ENCODE assay signal across 15 cellular contexts in genomic region chr16:472199-472504, GRCh38. TPM values are rescaled to one million over a fixed set of nuclear protein-coding genes. Genes with fewer than 3 reads are reported as not detected.
DNase-seq lines count a peak whose midpoint lies in the region; ATAC-seq, FAIRE-seq and TF ChIP-seq lines count a peak whose summit lies in the region.
"Had no signal": no experiment of that assay in that cellular context is flagged by ENCODE, and none has a peak within 500 bp of the region (broad histone marks: within the 10 kb centered on the region; RNA-seq: fewer than 3 reads in every experiment).

No MANE protein-coding gene starts in this region.

- peak overlapping the region in 4 of 5 experiments; percentile 59 to 98 (median 94) for H3K27ac Mint-ChIP-seq in brain

- H3K27me3 ChIP-seq in sigmoid colon = no peaks in the 10 kb centered on the region

- H3K27ac ChIP-seq in kidney (ENCODE audit: low read depth in 2 of 2, low read length in 2 of 2) (peak overlapping the region; percentile 23 to 76), sigmoid colon (peak overlapping the region in 3 of 4 donors; percentile 38 to 60 (median 50))
- H3K27ac ChIP-seq: C4-2B had no signal

- intact Hi-C loops in kidney (cut with DNase I) = no loop called here
- intact Hi-C loops in sigmoid colon (cut with DNase I) = loop anchor here (5.0 kb wide), 1 partner anchor 45 kb away; the partner anchor contains the start of gene RAB11FIP3

- WGBS in sigmoid colon, 2 donors = 96% methylated on average over 9 of the region's 9 CpGs

- H3K9ac ChIP-seq in kidney (ENCODE audit: low read length in 2 of 2) = peak overlapping the region in 1 of 2 donors; percentile 12

- no peak for TF ChIP-seq POLR2A in sigmoid colon (IDR thresholded peaks at IDR 0.05)

- no peak overlapping the region for H3K4me3 Mint-ChIP-seq in brain

- peaks cover 29% of the 10 kb centered on the region for H3K36me3 Mint-ChIP-seq in brain

- no peak for TF ChIP-seq EP300 in sigmoid colon (IDR thresholded peaks at IDR 0.05)

- no peaks in the 10 kb centered on the region for H3K9me3 Mint-ChIP-seq in brain

- DNase-seq in CD1c-positive myeloid dendritic cell (ENCODE audit: extremely low spot score) (peak; percentile 20), kidney (no peak), sigmoid colon (no peak), NOMO-1 (lab: John Stamatoyannopoulos, UW; ENCODE audit: unreplicated experiment in 2 of 2) (no peak), occipital lobe (lab: John Stamatoyannopoulos, UW) (no peak)
- DNase-seq: DMS153, NCI-H1436, NCI-H2029 treated with DMSO at 0.1 percent for 48 hours, NCI-H510A, NCI-H82, SHP77 treated with DMSO at 0.1 percent for 48 hours had no signal

- no peak for FAIRE-seq in kidney (lab: Jason Lieb, UNC)

- peaks cover 0 to 5% of the 10 kb centered on the region in 2 donors for H3K36me3 ChIP-seq in kidney (ENCODE audit: control insufficient read depth in 1 of 2, insufficient read depth in 2 of 2, low read length in 2 of 2)
- peaks cover 0 to 16% (median 0%) of the 10 kb centered on the region in 4 donors for H3K36me3 ChIP-seq in sigmoid colon

- TF ChIP-seq CTCF in brain (conservative IDR thresholded peaks at IDR 0.05) (no peak), kidney (IDR thresholded peaks at IDR 0.05; ENCODE audit: borderline replicate concordance, extremely low read depth, insufficient read depth) (no peak), sigmoid colon (IDR thresholded peaks at IDR 0.05) (no peak)

- no peaks in the 10 kb centered on the region for H3K27me3 Mint-ChIP-seq in brain

- ATAC-seq in GM19467 (IDR thresholded peaks at IDR 0.05; ENCODE audit: unreplicated experiment) = no peak
- no peak for ATAC-seq in GM21390 (IDR thresholded peaks at IDR 0.05; ENCODE audit: unreplicated experiment)

- H3K4me1 ChIP-seq in kidney (ENCODE audit: control insufficient read depth in 1 of 2, insufficient read depth in 1 of 2, low read depth in 1 of 2, low read length in 2 of 2) = peaks cover 19 to 21% of the 10 kb centered on the region in 2 donors
- H3K4me1 ChIP-seq in sigmoid colon = peaks cover 0 to 13% (median 12%) of the 10 kb centered on the region in 4 donors

- H3K4me3 ChIP-seq in kidney (ENCODE audit: low read length in 2 of 2) (no peak overlapping the region), sigmoid colon (no peak overlapping the region)

- H3K4me1 Mint-ChIP-seq in brain = peaks cover 64% of the 10 kb centered on the region

- no peaks in the 10 kb centered on the region for H3K9me3 ChIP-seq in kidney (ENCODE audit: control insufficient read depth in 1 of 2, low read length in 2 of 2)
- H3K9me3 ChIP-seq in sigmoid colon = no peaks in the 10 kb centered on the region

RNA-seq across cellular contexts. Expression of gene RAB11FIP3, which starts 46.7 kb away (rescaled TPM):
- polyA plus RNA-seq in brain (ENCODE audit: insufficient read depth, low read depth, low replicate concordance) (39.2 TPM), kidney (ENCODE audit: insufficient read depth, low read depth, low replicate concordance) (162 TPM), sigmoid colon (10 to 100 TPM; 10.6 to 24.1 (median 13.2) TPM)
- total RNA-seq in kidney (84.9 TPM), sigmoid colon (10 to 100 TPM; 20.0 to 44.9 (median 28.9) TPM), occipital lobe (25.6 TPM)

RNA-seq across cellular contexts. Expression of gene CAPN15, which starts 55.4 kb away (rescaled TPM):
- polyA plus RNA-seq in brain (ENCODE audit: insufficient read depth, low read depth, low replicate concordance) = 12.9 TPM
- 52.9 TPM for total RNA-seq in kidney
- 17.9 TPM for polyA plus RNA-seq in kidney (ENCODE audit: insufficient read depth, low read depth, low replicate concordance)
- 10 to 100 TPM; 10.3 to 24.4 (median 16.9) TPM for total RNA-seq in sigmoid colon
- polyA plus RNA-seq in sigmoid colon = 10 to 100 TPM; 35.4 to 85.8 (median 60.1) TPM
- total RNA-seq in occipital lobe = 10.3 TPM
